ENCODE assay signal across 22 cellular contexts in the genomic region with DNA sequence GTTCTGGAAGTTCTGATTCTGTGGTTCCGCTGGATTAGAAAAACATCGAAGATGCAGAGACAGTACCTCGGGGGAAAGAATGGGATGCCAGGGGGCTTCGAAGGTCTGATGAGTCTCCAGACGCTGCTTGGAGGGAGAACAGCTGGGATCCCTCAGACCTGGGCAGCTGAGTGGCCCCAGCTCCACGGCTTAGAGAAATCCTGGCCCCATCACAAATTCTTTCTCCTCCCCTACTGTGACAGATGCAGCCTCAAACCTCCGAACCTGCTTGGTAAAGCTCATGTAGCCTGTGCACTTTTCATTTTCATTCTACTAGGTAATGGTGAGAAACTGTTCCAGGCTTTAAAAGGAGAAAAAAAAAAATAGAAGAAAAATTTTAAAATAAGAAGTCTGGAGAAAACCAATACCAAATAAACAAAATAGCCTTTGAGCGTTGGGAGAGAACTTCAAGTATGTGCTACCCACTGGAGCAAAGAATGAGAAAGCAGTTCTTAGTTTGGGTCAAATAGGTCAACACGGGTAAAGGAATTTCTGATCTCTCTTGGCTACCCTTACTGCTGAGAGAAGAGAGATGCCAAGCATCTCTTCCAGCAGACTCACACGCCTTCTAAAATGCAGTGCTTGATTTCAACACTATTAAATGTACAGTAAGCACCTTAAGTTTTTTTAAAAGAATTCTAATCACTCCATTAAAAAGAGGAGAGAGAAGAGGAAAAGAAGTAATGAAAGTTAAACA.
"Had no signal": no experiment of that assay in that cellular context is flagged by ENCODE, and none has a peak within 500 bp of the region (broad histone marks: within the 10 kb centered on the region; RNA-seq: fewer than 3 reads in every experiment).

No MANE protein-coding gene starts in this region.

- H3K27ac Mint-ChIP-seq: activated naive CD8-positive, alpha-beta T cell; activated T-cell treated with anti-CD3 and anti-CD28 coated beads, Interleukin-2, amount 50 U/mL, for 24 hours; activated T-helper 2 cell treated with anti-CD3 and anti-CD28 coated beads, Interferon-gamma antibody, Interleukin-2, Interleukin-4, amounts not matched to agents 10 μg/mL and 5 μg/mL and 100 μg/mL, durations not matched to agents 14 hours and 24 hours and 36 hours; effector memory CD8-positive, alpha-beta T cell; natural killer cell; T-cell had no signal

- H3K27me3 ChIP-seq: adrenal gland, breast epithelium, left lung had no signal

- H3K9me3 Mint-ChIP-seq: activated T-cell treated with anti-CD3 and anti-CD28 coated beads, Interleukin-2, amount 50 U/mL, for 24 hours; activated T-helper 2 cell treated with anti-CD3 and anti-CD28 coated beads, Interferon-gamma antibody, Interleukin-2, Interleukin-4, amounts not matched to agents 10 μg/mL and 5 μg/mL and 100 μg/mL, durations not matched to agents 14 hours and 24 hours and 36 hours; central memory CD8-positive, alpha-beta T cell; effector memory CD8-positive, alpha-beta T cell; natural killer cell; T-cell had no signal

- H3K4me3 ChIP-seq: adrenal gland, breast epithelium, heart right ventricle, left lung, lung, spleen had no signal

- H3K36me3 Mint-ChIP-seq: activated naive CD8-positive, alpha-beta T cell; natural killer cell; T-cell had no signal

- H3K36me3 ChIP-seq: adrenal gland, breast epithelium, heart right ventricle, left lung, spleen, WERI-Rb-1 had no signal

- ATAC-seq: effector memory CD8-positive, alpha-beta T cell; heart right ventricle; left lung; natural killer cell; stimulated activated naive CD8-positive, alpha-beta T cell treated with anti-CD3 and anti-CD28 coated beads, Interleukin-15, Interleukin-2, amounts not matched to agents 100 U/mL and 50 U/mL, for 24 hours; T-cell had no signal

- H3K27ac ChIP-seq: adrenal gland, breast epithelium, heart right ventricle, left lung, spleen, WERI-Rb-1 had no signal

- H3K9me3 ChIP-seq: adrenal gland, breast epithelium, heart right ventricle, left lung, spleen had no signal

- H3K4me1 Mint-ChIP-seq: central memory CD8-positive, alpha-beta T cell; T-cell had no signal

- H3K4me1 ChIP-seq: adrenal gland, breast epithelium, heart right ventricle, left lung, spleen had no signal

- H3K4me3 Mint-ChIP-seq: activated naive CD8-positive, alpha-beta T cell; activated T-cell treated with anti-CD3 and anti-CD28 coated beads, Interleukin-2, amount 50 U/mL, for 24 hours; central memory CD8-positive, alpha-beta T cell; effector memory CD8-positive, alpha-beta T cell; T-cell had no signal

- DNase-seq: activated CD4-positive, alpha-beta T cell treated with anti-CD3 and anti-CD28 coated beads for 1 hour; activated CD4-positive, alpha-beta T cell treated with anti-CD3 and anti-CD28 coated beads, Interleukin-2, amount 50 U/mL, for 1 hour; activated naive CD4-positive, alpha-beta T cell; activated T-cell treated with anti-CD3 and anti-CD28 coated beads, Interleukin-2, amount 50 U/mL, for 24 hours; adrenal gland; effector memory CD8-positive, alpha-beta T cell; heart right ventricle; kidney; left lung; natural killer cell; nucleus accumbens; posterior cingulate gyrus; spleen; stimulated activated CD4-positive, alpha-beta T cell treated with anti-CD3 and anti-CD28 coated beads, Interleukin-4, amount 100 ng/mL, for 4 hours; stimulated activated naive CD8-positive, alpha-beta T cell treated with anti-CD3 and anti-CD28 coated beads, Interleukin-15, Interleukin-2, amounts not matched to agents 100 U/mL and 50 U/mL, for 24 hours; T-cell; WERI-Rb-1 had no signal
